In genomic region chr17:33534063-33534462, GRCh38 we compare ENCODE assay signal across 31 cellular contexts.
"Had no signal": no experiment of that assay in that cellular context is flagged by ENCODE, and none has a peak within 500 bp of the region (broad histone marks: within the 10 kb centered on the region; RNA-seq: fewer than 3 reads in every experiment).

No MANE protein-coding gene starts in this region.

- DNase-seq: activated effector memory CD4-positive, alpha-beta T cell treated with anti-CD3 and anti-CD28 coated beads, Interleukin-2, amount 50 U/mL, for 16 hours; activated effector memory CD4-positive, alpha-beta T cell treated with Interleukin-2 at 50 U/mL for 16 hours; activated gamma-delta T cell; activated gamma-delta T cell treated with Interleukin-2 at 50 U/mL for 16 hours; activated naive CD4-positive, alpha-beta T cell; activated naive CD4-positive, alpha-beta T cell treated with anti-CD3 and anti-CD28 coated beads for 36 hours; activated naive CD4-positive, alpha-beta T cell treated with anti-CD3 and anti-CD28 coated beads, Interleukin-2, amount 10 ng/mL, durations not matched to agents 7 days and 5 days; activated naive CD4-positive, alpha-beta T cell treated with anti-CD3 and anti-CD28 coated beads, Interleukin-2, amount 50 U/mL, for 16 hours; activated naive CD4-positive, alpha-beta T cell treated with Interleukin-2 at 50 U/mL for 16 hours; activated naive CD8-positive, alpha-beta T cell treated with anti-CD3 and anti-CD28 coated beads for 36 hours; activated naive CD8-positive, alpha-beta T cell treated with anti-CD3 and anti-CD28 coated beads, Interleukin-2, amount 10 ng/mL, durations not matched to agents 7 days and 5 days; activated naive CD8-positive, alpha-beta T cell treated with anti-CD3 and anti-CD28 coated beads, Interleukin-2, amount 50 U/mL, for 24 hours; activated T-cell treated with anti-CD3 and anti-CD28 coated beads for 4 hours; activated T-cell treated with anti-CD3 and anti-CD28 coated beads, Interleukin-2, amount 50 U/mL, for 1 hour; activated T-cell treated with anti-CD3 and anti-CD28 coated beads, Interleukin-2, amount 50 U/mL, for 24 hours; activated T-cell treated with anti-CD3 and anti-CD28 coated beads, Interleukin-2, amount 50 U/mL, for 4 hours; activated T-cell treated with anti-CD3 and anti-CD28 coated beads, Interleukin-2, amount 50 U/mL, for 48 hours; activated T-cell treated with anti-CD3 and anti-CD28 coated beads, Interleukin-2, amount 50 U/mL, for 72 hours; adrenal gland; amniotic stem cell; amygdala; aorta; body of pancreas; brain microvascular endothelial cell; caudate nucleus; central memory CD4-positive, alpha-beta T cell; cerebellar nuclear complex had no signal

- H3K9me3 ChIP-seq: adrenal gland, ascending aorta, body of pancreas, breast epithelium had no signal

- H3K27me3 ChIP-seq: adrenal gland, ascending aorta, body of pancreas, brain microvascular endothelial cell, breast epithelium, cardiac muscle cell had no signal

- H3K4me3 ChIP-seq: adrenal gland, ascending aorta, body of pancreas, breast epithelium, cardiac muscle cell had no signal

- FAIRE-seq: astrocyte had no signal

- H3K4me1 ChIP-seq: adrenal gland, ascending aorta, body of pancreas, breast epithelium had no signal

- H3K36me3 ChIP-seq: adrenal gland, ascending aorta, brain microvascular endothelial cell, breast epithelium, cardiac muscle cell had no signal

- H3K27ac ChIP-seq: adrenal gland, ascending aorta, body of pancreas, brain microvascular endothelial cell, breast epithelium, cardiac muscle cell had no signal
